8 cellular contexts compared by ENCODE assay signal in genomic region chr20:46206025-46206424, GRCh38.
A peak's percentile ranks its signal among the peaks of the same experiment; 100 is the strongest.
DNase-seq lines count a peak whose midpoint lies in the region; TF ChIP-seq lines count a peak whose summit lies in the region.

No MANE protein-coding gene starts in this region.

- H3K4me1 Mint-ChIP-seq in activated T-cell treated with anti-CD3 and anti-CD28 coated beads, Interleukin-2, amount 50 U/mL, for 24 hours (ENCODE audit: low read depth) = peaks cover 37% of the 10 kb centered on the region
- no peaks in the 10 kb centered on the region for H3K4me1 Mint-ChIP-seq in progenitor cell of endocrine pancreas (ENCODE audit: low read depth)

- no peak overlapping the region for H3K27ac ChIP-seq in GM23248
- H3K27ac ChIP-seq in spleen = peak overlapping the region in 4 of 8 donors; percentile 45 to 75 (median 60)

- H3K9me3 ChIP-seq in GM23248 (ENCODE audit: low read depth) (no peaks in the 10 kb centered on the region), spleen (no peaks in the 10 kb centered on the region)

- H3K27me3 Mint-ChIP-seq in activated T-cell treated with anti-CD3 and anti-CD28 coated beads, Interleukin-2, amount 50 U/mL, for 24 hours = peaks cover 27% of the 10 kb centered on the region
- H3K27me3 Mint-ChIP-seq in progenitor cell of endocrine pancreas = peaks cover 47% of the 10 kb centered on the region

- TF ChIP-seq POLR2A in spleen (IDR thresholded peaks at IDR 0.05) = no peak

- intact Hi-C loops in spleen (cut with DNase I; ENCODE audit: low total_unique reads) = no loop called here

- in situ Hi-C loops in GM23248 (cut with MboI) = no loop called here

- DNase-seq in GM23248 (peak; percentile 62), SIG-M5 (lab: John Stamatoyannopoulos, UW) (peak; percentile 46), glomerular endothelial cell (ENCODE audit: extremely low read depth, low read depth, low spot score) (peak; percentile 33), spleen (peak; percentile 87), NCI-H128 (lab: John Stamatoyannopoulos, UW; ENCODE audit: unreplicated experiment) (no peak), NCI-H2196 (lab: John Stamatoyannopoulos, UW; ENCODE audit: unreplicated experiment) (no peak), progenitor cell of endocrine pancreas (ENCODE audit: low spot score, unreplicated experiment) (no peak)
- DNase-seq in activated T-cell treated with anti-CD3 and anti-CD28 coated beads, Interleukin-2, amount 50 U/mL, for 24 hours = no peak

- no peak overlapping the region for H3K9ac ChIP-seq in GM23248

- H3K27ac Mint-ChIP-seq in activated T-cell treated with anti-CD3 and anti-CD28 coated beads, Interleukin-2, amount 50 U/mL, for 24 hours = no peak overlapping the region
- H3K27ac Mint-ChIP-seq in progenitor cell of endocrine pancreas = no peak overlapping the region

- H3K4me3 ChIP-seq in GM23248 = no peak overlapping the region
- H3K4me3 ChIP-seq in spleen = no peak overlapping the region

- WGBS in GM23248 (ENCODE audit: low coverage in 1 of 2, low lambda C conversion rate in 2 of 2, missing lambda C conversion rate in 2 of 2), 2 experiments = 5 to 6% methylated on average over 5 of the region's 5 CpGs
- 1 to 10% (median 6%) methylated on average over 5 of the region's 5 CpGs for WGBS in spleen, 5 donors

- TF ChIP-seq CTCF in spleen (IDR thresholded peaks at IDR 0.05 in 8 of 11, conservative IDR thresholded peaks at IDR 0.05 in 3 of 11) = no peak
- TF ChIP-seq CTCF in progenitor cell of endocrine pancreas (IDR thresholded peaks at IDR 0.05; ENCODE audit: unreplicated experiment) = no peak

- H3K27me3 ChIP-seq in GM23248 (replicated peaks; ENCODE audit: insufficient read depth) (peaks cover 51% of the 10 kb centered on the region), spleen (replicated peaks in 1 of 7) (peaks cover 0 to 63% (median 15%) of the 10 kb centered on the region in 7 donors)

- H3K9me3 Mint-ChIP-seq in activated T-cell treated with anti-CD3 and anti-CD28 coated beads, Interleukin-2, amount 50 U/mL, for 24 hours = no peaks in the 10 kb centered on the region
- no peaks in the 10 kb centered on the region for H3K9me3 Mint-ChIP-seq in progenitor cell of endocrine pancreas (ENCODE audit: low read depth)

- H3K36me3 ChIP-seq in GM23248 (ENCODE audit: low read depth) (no peaks in the 10 kb centered on the region), spleen (no peaks in the 10 kb centered on the region)

- no peak overlapping the region for H3K4me3 Mint-ChIP-seq in activated T-cell treated with anti-CD3 and anti-CD28 coated beads, Interleukin-2, amount 50 U/mL, for 24 hours
- H3K4me3 Mint-ChIP-seq in progenitor cell of endocrine pancreas (ENCODE audit: low read depth) = no peak overlapping the region

- H3K9me2 ChIP-seq in GM23248 (ENCODE audit: insufficient read depth) = no peaks in the 10 kb centered on the region

- H3K4me2 ChIP-seq in GM23248 (ENCODE audit: unreplicated experiment) = no peak overlapping the region

- no peaks in the 10 kb centered on the region for H3K36me3 Mint-ChIP-seq in activated T-cell treated with anti-CD3 and anti-CD28 coated beads, Interleukin-2, amount 50 U/mL, for 24 hours (ENCODE audit: low read depth)
- H3K36me3 Mint-ChIP-seq in progenitor cell of endocrine pancreas (ENCODE audit: insufficient read depth) = no peaks in the 10 kb centered on the region

- H3F3A ChIP-seq in GM23248 (ENCODE audit: insufficient read depth) = no peaks in the 10 kb centered on the region

- H3K79me2 ChIP-seq in GM23248 (ENCODE audit: insufficient read depth) = no peaks in the 10 kb centered on the region

- H3K4me1 ChIP-seq in GM23248 (ENCODE audit: insufficient read depth) (peaks cover 2% of the 10 kb centered on the region; the same call in 1 of the 2 replicates), spleen (peaks cover 13 to 52% (median 29%) of the 10 kb centered on the region in 6 donors)

- H4K20me1 ChIP-seq in GM23248 (ENCODE audit: insufficient read depth) = no peaks in the 10 kb centered on the region

- no peak overlapping the region for H2AFZ ChIP-seq in GM23248

Comparison
In these comparisons a context has a peak if more than half of its experiments do, and no peak if none do; other contexts are left out.
1. DNase-seq: peak in GM23248 (single experiment), SIG-M5 (single experiment), glomerular endothelial cell (single experiment) and spleen (single experiment); none in NCI-H128 (single experiment), NCI-H2196 (single experiment), activated T-cell treated with anti-CD3 and anti-CD28 coated beads, Interleukin-2, amount 50 U/mL, for 24 hours (single experiment) and progenitor cell of endocrine pancreas (single experiment).